1 cellular context compared by ENCODE assay signal in the genomic region with DNA sequence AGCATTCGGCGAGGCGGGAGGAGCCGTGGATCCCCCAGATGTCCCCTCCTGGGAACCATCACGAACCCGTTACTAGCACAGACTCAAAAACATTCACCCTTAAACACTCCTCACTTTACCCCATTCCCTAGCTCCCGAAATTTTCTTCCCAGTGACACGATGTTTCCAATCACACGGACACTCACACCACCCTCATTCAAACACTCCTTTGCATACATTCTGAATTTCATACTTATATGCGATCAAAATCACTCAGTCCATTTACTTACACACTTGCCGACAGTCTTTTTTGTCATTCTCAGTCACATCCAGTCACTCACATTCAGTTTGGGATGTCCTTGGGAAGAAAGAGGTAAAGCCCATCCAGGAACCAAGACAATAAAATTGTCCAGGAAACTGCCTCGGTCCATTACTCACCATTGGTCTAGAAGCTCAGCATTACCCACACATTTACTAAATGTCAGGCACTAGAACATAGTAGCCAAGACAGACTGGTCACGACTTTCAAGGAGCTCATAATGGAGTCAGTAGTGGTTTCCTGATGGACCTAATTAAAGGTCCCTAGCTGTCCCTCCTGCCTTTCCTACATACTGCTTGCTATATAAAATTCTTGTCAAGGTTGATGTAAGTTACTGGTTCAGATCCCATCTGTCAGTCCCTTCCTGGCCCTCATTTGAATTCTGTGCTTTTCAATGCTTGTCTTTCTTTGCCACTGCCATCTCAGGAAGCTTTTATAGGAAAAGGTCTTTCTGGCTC.
TF ChIP-seq lines count a peak whose summit lies in the region.

No MANE protein-coding gene starts in this region.

TF ChIP-seq in HCT116, 20 proteins besides CTCF, POLR2A, EP300 and RAD21 (continued from another document):
- TF ChIP-seq, protein P1, sequence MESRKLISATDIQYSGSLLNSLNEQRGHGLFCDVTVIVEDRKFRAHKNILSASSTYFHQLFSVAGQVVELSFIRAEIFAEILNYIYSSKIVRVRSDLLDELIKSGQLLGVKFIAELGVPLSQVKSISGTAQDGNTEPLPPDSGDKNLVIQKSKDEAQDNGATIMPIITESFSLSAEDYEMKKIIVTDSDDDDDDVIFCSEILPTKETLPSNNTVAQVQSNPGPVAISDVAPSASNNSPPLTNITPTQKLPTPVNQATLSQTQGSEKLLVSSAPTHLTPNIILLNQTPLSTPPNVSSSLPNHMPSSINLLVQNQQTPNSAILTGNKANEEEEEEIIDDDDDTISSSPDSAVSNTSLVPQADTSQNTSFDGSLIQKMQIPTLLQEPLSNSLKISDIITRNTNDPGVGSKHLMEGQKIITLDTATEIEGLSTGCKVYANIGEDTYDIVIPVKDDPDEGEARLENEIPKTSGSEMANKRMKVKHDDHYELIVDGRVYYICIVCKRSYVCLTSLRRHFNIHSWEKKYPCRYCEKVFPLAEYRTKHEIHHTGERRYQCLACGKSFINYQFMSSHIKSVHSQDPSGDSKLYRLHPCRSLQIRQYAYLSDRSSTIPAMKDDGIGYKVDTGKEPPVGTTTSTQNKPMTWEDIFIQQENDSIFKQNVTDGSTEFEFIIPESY (IDR thresholded peaks at IDR 0.05; ENCODE audit: extremely low read depth, insufficient replicate concordance, low read length), result no peak
- no peak for TF ChIP-seq SP1 (IDR thresholded peaks at IDR 0.05; ENCODE audit: low read depth)
- TF ChIP-seq SRF (IDR thresholded peaks at IDR 0.05; ENCODE audit: low read depth), result no peak
- TF ChIP-seq ELF1 (IDR thresholded peaks at IDR 0.05; ENCODE audit: borderline replicate concordance, low read depth), result no peak
